24 cellular contexts compared by ENCODE assay signal in genomic region chr14:60859525-60859924, GRCh38.
"Had no signal": no experiment of that assay in that cellular context is flagged by ENCODE, and none has a peak within 500 bp of the region (broad histone marks: within the 10 kb centered on the region; RNA-seq: fewer than 3 reads in every experiment).

No MANE protein-coding gene starts in this region.

- H3K4me3 Mint-ChIP-seq: activated naive CD4-positive, alpha-beta T cell treated with anti-CD3 and anti-CD28 coated beads, Interleukin-2, amount 10 ng/mL, durations not matched to agents 7 days and 5 days; activated naive CD8-positive, alpha-beta T cell treated with anti-CD3 and anti-CD28 coated beads, Interleukin-2, amount 50 U/mL, for 24 hours; endodermal cell; naive thymus-derived CD8-positive, alpha-beta T cell; stimulated activated naive B cell treated with anti-CD40 and anti-IgM and Interleukin-4, amounts not matched to agents 10 μg/mL and 1 μg/mL and 100 μg/mL, for 72 hours had no signal

- H3K4me1 Mint-ChIP-seq: endodermal cell had no signal

- H3K4me2 ChIP-seq: hepatocyte, smooth muscle cell had no signal

- H3K27me3 Mint-ChIP-seq: activated naive CD4-positive, alpha-beta T cell treated with anti-CD3 and anti-CD28 coated beads, Interleukin-2, amount 10 ng/mL, durations not matched to agents 7 days and 5 days; activated naive CD8-positive, alpha-beta T cell treated with anti-CD3 and anti-CD28 coated beads, Interleukin-2, amount 50 U/mL, for 24 hours; naive thymus-derived CD8-positive, alpha-beta T cell; progenitor cell of endocrine pancreas; stimulated activated naive B cell treated with anti-CD40 and anti-IgM and Interleukin-4, amounts not matched to agents 10 μg/mL and 1 μg/mL and 100 μg/mL, for 72 hours had no signal

- H3K4me3 ChIP-seq: body of pancreas, cardiac muscle cell, esophagus squamous epithelium, hepatocyte, left lung, sigmoid colon, smooth muscle cell, upper lobe of left lung had no signal

- H3K9me3 ChIP-seq: body of pancreas had no signal

- H3K79me2 ChIP-seq: hepatocyte had no signal

- H3K36me3 ChIP-seq: cardiac muscle cell, left lung, upper lobe of left lung, WERI-Rb-1 had no signal

- H3K27me3 ChIP-seq: body of pancreas, cardiac muscle cell, esophagus squamous epithelium, hepatocyte, left lung, sigmoid colon, upper lobe of left lung had no signal

- H3K4me1 ChIP-seq: left lung had no signal

- H2AFZ ChIP-seq: hepatocyte had no signal

- DNase-seq: activated CD4-positive, alpha-beta T cell treated with anti-CD3 and anti-CD28 coated beads for 4 hours; activated CD4-positive, alpha-beta T cell treated with anti-CD3 and anti-CD28 coated beads, Interleukin-2, amount 50 U/mL, for 48 hours; activated effector memory CD4-positive, alpha-beta T cell treated with Interleukin-2 at 50 U/mL for 16 hours; activated naive CD4-positive, alpha-beta T cell treated with anti-CD3 and anti-CD28 coated beads, Interleukin-2, amount 10 ng/mL, durations not matched to agents 7 days and 5 days; activated naive CD8-positive, alpha-beta T cell treated with anti-CD3 and anti-CD28 coated beads, Interleukin-2, amount 50 U/mL, for 24 hours; anterior cingulate cortex; body of pancreas; cortex of kidney; endodermal cell; esophagus squamous epithelium; foreskin fibroblast; kidney glomerular epithelial cell; left lung; naive thymus-derived CD8-positive, alpha-beta T cell; retina; sigmoid colon; stimulated activated CD4-positive, alpha-beta T cell treated with anti-CD3 and anti-CD28 coated beads, Interleukin-15, amount 100 ng/mL, for 24 hours; stimulated activated naive B cell treated with anti-CD40 and anti-IgM and Interleukin-4, amounts not matched to agents 10 μg/mL and 1 μg/mL and 100 μg/mL, for 72 hours; upper lobe of left lung; WERI-Rb-1 had no signal

- H3K27ac Mint-ChIP-seq: activated naive CD4-positive, alpha-beta T cell treated with anti-CD3 and anti-CD28 coated beads, Interleukin-2, amount 10 ng/mL, durations not matched to agents 7 days and 5 days; activated naive CD8-positive, alpha-beta T cell treated with anti-CD3 and anti-CD28 coated beads, Interleukin-2, amount 50 U/mL, for 24 hours; endodermal cell; naive thymus-derived CD8-positive, alpha-beta T cell; progenitor cell of endocrine pancreas; stimulated activated naive B cell treated with anti-CD40 and anti-IgM and Interleukin-4, amounts not matched to agents 10 μg/mL and 1 μg/mL and 100 μg/mL, for 72 hours had no signal

- ATAC-seq: activated naive CD8-positive, alpha-beta T cell treated with anti-CD3 and anti-CD28 coated beads, Interleukin-2, amount 50 U/mL, for 24 hours; body of pancreas; left lung; naive thymus-derived CD8-positive, alpha-beta T cell; stimulated activated naive B cell treated with anti-CD40 and anti-IgM and Interleukin-4, amounts not matched to agents 10 μg/mL and 1 μg/mL and 100 μg/mL, for 72 hours had no signal

- H3K27ac ChIP-seq: body of pancreas, cardiac muscle cell, esophagus squamous epithelium, hepatocyte, left lung, sigmoid colon, upper lobe of left lung, WERI-Rb-1 had no signal
